Comparison of ENCODE assay signal across 21 cellular contexts in the genomic region with DNA sequence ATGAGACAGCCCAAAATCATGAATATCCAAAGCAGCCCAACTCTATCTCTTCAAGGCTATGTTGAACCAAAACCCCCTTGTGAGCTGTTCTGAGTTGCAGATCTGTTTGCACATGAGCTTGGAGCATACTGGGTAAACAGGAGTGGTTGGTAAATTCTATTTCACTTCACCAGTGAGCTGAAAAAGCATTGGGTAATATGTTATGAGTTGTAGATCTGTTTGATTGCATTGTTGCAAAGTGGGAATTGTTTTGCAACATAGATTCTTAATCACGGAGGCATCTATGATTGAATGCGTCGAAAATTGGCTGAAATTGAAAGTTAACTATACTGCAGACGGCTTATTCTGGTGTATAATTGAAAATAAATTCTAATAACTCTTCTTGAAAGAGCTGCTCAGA.
"Had no signal": no experiment of that assay in that cellular context is flagged by ENCODE, and none has a peak within 500 bp of the region (broad histone marks: within the 10 kb centered on the region; RNA-seq: fewer than 3 reads in every experiment).

No MANE protein-coding gene starts in this region.

- H3K4me3 Mint-ChIP-seq: activated naive CD4-positive, alpha-beta T cell treated with anti-CD3 and anti-CD28 coated beads, Interleukin-2, amount 50 U/mL, for 24 hours; activated T-cell treated with anti-CD3 and anti-CD28 coated beads, Interleukin-2, amount 50 U/mL, for 4 hours; dendritic cell treated with granulocyte-macrophage colony-stimulating factor and Interleukin-4, amounts not matched to agents 40 ng/mL and 50 ng/mL, for 4 days; natural killer cell; stimulated activated memory B cell treated with anti-CD40 and anti-IgM and Interleukin-4, amounts not matched to agents 10 μg/mL and 1 μg/mL and 100 μg/mL, for 72 hours; T-helper 1 cell treated with Interleukin-12 subunit alpha and Interleukin-12 subunit beta and Interleukin-4 antibody, amounts not matched to agents 30 μg/mL and 1 μg/mL, for 36 hours had no signal

- H3K9me3 ChIP-seq: adrenal gland, esophagus squamous epithelium, lower lobe of right lung, neutrophil, sigmoid colon, tibial artery, uterus had no signal

- H3K27me3 Mint-ChIP-seq: stimulated activated memory B cell treated with anti-CD40 and anti-IgM and Interleukin-4, amounts not matched to agents 10 μg/mL and 1 μg/mL and 100 μg/mL, for 72 hours had no signal

- DNase-seq: activated CD4-positive, alpha-beta T cell treated with anti-CD3 and anti-CD28 coated beads, Interleukin-2, amount 50 U/mL, for 1 hour; activated CD8-positive, alpha-beta memory T cell treated with anti-CD3 and anti-CD28 coated beads, Interleukin-2, amount 50 U/mL, for 4 hours; activated T-cell treated with anti-CD3 and anti-CD28 coated beads, Interleukin-2, amount 50 U/mL, for 4 hours; adrenal gland; effector memory CD4-positive, alpha-beta T cell; esophagus squamous epithelium; foreskin fibroblast; left colon; lower lobe of right lung; natural killer cell; posterior cingulate gyrus; sigmoid colon; spleen; stimulated activated CD4-positive, alpha-beta T cell treated with anti-CD3 and anti-CD28 coated beads, Interleukin-4, amount 100 ng/mL, for 4 hours; tibial artery; uterus had no signal

- H3K4me3 ChIP-seq: adrenal gland, esophagus squamous epithelium, lower lobe of right lung, sigmoid colon, spleen, tibial artery, uterus had no signal

- H3K27me3 ChIP-seq: adrenal gland, esophagus squamous epithelium, neutrophil, sigmoid colon, spleen, uterus had no signal

- H3K27ac Mint-ChIP-seq: activated naive CD4-positive, alpha-beta T cell treated with anti-CD3 and anti-CD28 coated beads, Interleukin-2, amount 50 U/mL, for 24 hours; dendritic cell treated with granulocyte-macrophage colony-stimulating factor and Interleukin-4, amounts not matched to agents 40 ng/mL and 50 ng/mL, for 4 days; natural killer cell; stimulated activated memory B cell treated with anti-CD40 and anti-IgM and Interleukin-4, amounts not matched to agents 10 μg/mL and 1 μg/mL and 100 μg/mL, for 72 hours; T-helper 1 cell treated with Interleukin-12 subunit alpha and Interleukin-12 subunit beta and Interleukin-4 antibody, amounts not matched to agents 30 μg/mL and 1 μg/mL, for 36 hours had no signal

- H3K9me3 Mint-ChIP-seq: dendritic cell treated with granulocyte-macrophage colony-stimulating factor and Interleukin-4, amounts not matched to agents 40 ng/mL and 50 ng/mL, for 4 days; T-helper 1 cell treated with Interleukin-12 subunit alpha and Interleukin-12 subunit beta and Interleukin-4 antibody, amounts not matched to agents 30 μg/mL and 1 μg/mL, for 36 hours had no signal

- H3K4me1 Mint-ChIP-seq: activated naive CD4-positive, alpha-beta T cell treated with anti-CD3 and anti-CD28 coated beads, Interleukin-2, amount 50 U/mL, for 24 hours; natural killer cell; stimulated activated memory B cell treated with anti-CD40 and anti-IgM and Interleukin-4, amounts not matched to agents 10 μg/mL and 1 μg/mL and 100 μg/mL, for 72 hours had no signal

- H3K36me3 Mint-ChIP-seq: activated naive CD4-positive, alpha-beta T cell treated with anti-CD3 and anti-CD28 coated beads, Interleukin-2, amount 50 U/mL, for 24 hours; natural killer cell had no signal

- H3K36me3 ChIP-seq: adrenal gland, esophagus squamous epithelium, lower lobe of right lung, neutrophil, sigmoid colon, spleen, tibial artery, uterus had no signal

- H3K4me1 ChIP-seq: adrenal gland, esophagus squamous epithelium, lower lobe of right lung, sigmoid colon, spleen, tibial artery, uterus had no signal

- H3K27ac ChIP-seq: esophagus squamous epithelium, lower lobe of right lung, neutrophil, sigmoid colon, spleen, tibial artery, uterus had no signal
